Comparison of ENCODE assay signal across 9 cellular contexts in the genomic region with DNA sequence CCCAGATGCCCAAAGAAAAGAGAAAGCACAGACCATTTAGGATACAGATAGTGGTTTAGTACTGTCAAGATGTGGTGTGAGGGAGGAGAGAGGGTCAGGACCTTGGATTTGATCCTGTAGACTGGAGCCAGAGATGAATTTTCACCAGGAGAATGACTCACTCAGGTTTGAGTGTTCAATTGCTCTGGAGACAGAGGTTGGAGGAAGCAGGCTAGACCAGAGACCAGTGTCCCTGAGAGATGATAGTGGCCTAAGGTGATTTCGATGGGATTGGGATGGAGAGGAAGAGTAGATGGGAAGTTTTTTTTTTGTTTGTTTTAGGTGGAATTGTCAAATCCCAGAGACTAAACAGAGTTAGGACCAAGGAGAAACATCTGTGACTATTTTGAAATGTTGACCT. TPM values are rescaled to one million over a fixed set of nuclear protein-coding genes. Genes with fewer than 3 reads are reported as not detected.
DNase-seq lines count a peak whose midpoint lies in the region; ATAC-seq, FAIRE-seq and TF ChIP-seq lines count a peak whose summit lies in the region.
"Had no signal": no experiment of that assay in that cellular context is flagged by ENCODE, and none has a peak within 500 bp of the region (broad histone marks: within the 10 kb centered on the region; RNA-seq: fewer than 3 reads in every experiment).

No MANE protein-coding gene starts in this region.

- H3K27ac Mint-ChIP-seq in activated T-helper 17 cell treated with anti-CD3 and anti-CD28 coated beads, Interleukin-2, amount 50 U/mL, for 72 hours: peak overlapping the region; percentile 78

- H3K36me3 ChIP-seq in left ventricle myocardium inferior (peaks cover 12% of the 10 kb centered on the region), vagina (peaks cover 0 to 13% of the 10 kb centered on the region in 2 donors)

- H3K4me3 ChIP-seq in left ventricle myocardium inferior: peak overlapping the region; percentile 75
- no peak overlapping the region for H3K4me3 ChIP-seq in vagina

- peaks cover 56% of the 10 kb centered on the region for H3K4me1 ChIP-seq in left ventricle myocardium inferior
- H3K4me1 ChIP-seq in vagina: peaks cover 63% of the 10 kb centered on the region

- H3K27ac ChIP-seq in left ventricle myocardium inferior (replicated peaks) (peak overlapping the region; percentile 95), vagina (peak overlapping the region; percentile 40)

- no peak for TF ChIP-seq POLR2A in vagina (IDR thresholded peaks at IDR 0.05)

- DNase-seq in left ventricle myocardium inferior (no peak), Right ventricle myocardium superior (no peak), kidney tubule cell (ENCODE audit: low spot score) (peak; percentile 50), vagina (ENCODE audit: extremely low spot score in 2 of 2) (no peak), frontal cortex (ENCODE audit: low spot score in 2 of 2) (no peak)
- no peak for DNase-seq in effector CD8-positive, alpha-beta T cell (lab: John Stamatoyannopoulos, UW)
- DNase-seq: NCI-H146 had no signal

- intact Hi-C loops in left ventricle myocardium inferior (cut with micrococcal nuclease): no loop called here
- intact Hi-C loops in Right ventricle myocardium superior (cut with DNase I): no loop called here
- intact Hi-C loops in vagina (cut with DNase I): no loop called here

- H3K4me1 Mint-ChIP-seq in activated T-helper 17 cell treated with anti-CD3 and anti-CD28 coated beads, Interleukin-2, amount 50 U/mL, for 72 hours: peaks cover 40% of the 10 kb centered on the region

- H3K36me3 Mint-ChIP-seq in activated T-helper 17 cell treated with anti-CD3 and anti-CD28 coated beads, Interleukin-2, amount 50 U/mL, for 72 hours (ENCODE audit: low read depth): peaks cover 55% of the 10 kb centered on the region

- H3K9me3 ChIP-seq in left ventricle myocardium inferior (replicated peaks) (no peaks in the 10 kb centered on the region), vagina (no peaks in the 10 kb centered on the region)

- TF ChIP-seq CTCF in left ventricle myocardium inferior (IDR thresholded peaks at IDR 0.05; ENCODE audit: borderline replicate concordance) (no peak), vagina (IDR thresholded peaks at IDR 0.05) (no peak)

- ATAC-seq in Right ventricle myocardium superior (ENCODE audit: poor library complexity) (no peak), HG03520 (IDR thresholded peaks at IDR 0.05; ENCODE audit: unreplicated experiment) (no peak)
- no peak for ATAC-seq in activated T-helper 17 cell treated with anti-CD3 and anti-CD28 coated beads, Interleukin-2, amount 50 U/mL, for 72 hours (replicated peaks)

- no peaks in the 10 kb centered on the region for H3K9me3 Mint-ChIP-seq in activated T-helper 17 cell treated with anti-CD3 and anti-CD28 coated beads, Interleukin-2, amount 50 U/mL, for 72 hours

- FAIRE-seq in frontal cortex (lab: Jason Lieb, UNC): no peak

- peak overlapping the region; percentile 92 for H3K4me3 Mint-ChIP-seq in activated T-helper 17 cell treated with anti-CD3 and anti-CD28 coated beads, Interleukin-2, amount 50 U/mL, for 72 hours

- no peaks in the 10 kb centered on the region for H3K27me3 Mint-ChIP-seq in activated T-helper 17 cell treated with anti-CD3 and anti-CD28 coated beads, Interleukin-2, amount 50 U/mL, for 72 hours

- no peaks in the 10 kb centered on the region for H3K27me3 ChIP-seq in left ventricle myocardium inferior (ENCODE audit: low read depth)
- H3K27me3 ChIP-seq in vagina: no peaks in the 10 kb centered on the region

RNA-seq across cellular contexts. Expression of gene CEBPG, which starts 2.3 kb away (rescaled TPM):
- total RNA-seq in left ventricle myocardium inferior (13.0 TPM), Right ventricle myocardium superior (16.1 TPM), vagina (20.9 TPM), frontal cortex (54.6 TPM)
- total RNA-seq in activated T-helper 17 cell treated with anti-CD3 and anti-CD28 coated beads, Interleukin-2, amount 50 U/mL, for 72 hours: 10 to 100 TPM; 15.0 to 23.6 TPM
